ENCODE assay signal across 14 cellular contexts in genomic region chr1:53685272-53686051, GRCh38. TPM values are rescaled to one million over a fixed set of nuclear protein-coding genes. Genes with fewer than 3 reads are reported as not detected.
DNase-seq lines count a peak whose midpoint lies in the region; ATAC-seq and TF ChIP-seq lines count a peak whose summit lies in the region.
"Had no signal": no experiment of that assay in that cellular context is flagged by ENCODE, and none has a peak within 500 bp of the region (broad histone marks: within the 10 kb centered on the region; RNA-seq: fewer than 3 reads in every experiment).

No MANE protein-coding gene starts in this region.

- peaks cover 0 to 55% of the 10 kb centered on the region in 2 experiments; a peak in 3 of 4 replicates for H3K79me1 ChIP-seq in IMR-90 (ENCODE audit: low read depth in 1 of 2, low read length in 2 of 2)

- dilution Hi-C loops in IMR-90 (cut with HindIII; ENCODE audit: low sequenced_read_pairs, unreplicated experiment), result no loop called here

- H2BK5ac ChIP-seq in IMR-90 (ENCODE audit: low read depth, low read length, poor library complexity, severe bottlenecking), result peak overlapping the region; percentile 29

- peak overlapping the region; percentile 89 for H4K91ac ChIP-seq in IMR-90 (ENCODE audit: insufficient read depth, low read depth, low read length)

- H3K27ac Mint-ChIP-seq in Caco-2 (ENCODE audit: unreplicated experiment), result peak overlapping the region; percentile 79
- H3K27ac Mint-ChIP-seq: activated naive CD4-positive, alpha-beta T cell treated with anti-CD3 and anti-CD28 coated beads, Interleukin-2, amount 10 ng/mL, durations not matched to agents 7 days and 5 days; natural killer cell treated with Interleukin-12 subunit alpha and Interleukin-12 subunit beta and Interleukin-15 and Interleukin-18, amount 100 ng/mL, for 72 hours had no signal

- BruUV-seq in Caco-2 (replicated peaks; lab: Mats Ljungman, UMichigan) (no TSS peak), IMR-90 (replicated peaks; lab: Mats Ljungman, UMichigan) (no TSS peak)

- peaks cover 2% of the 10 kb centered on the region for H3K27me3 Mint-ChIP-seq in Caco-2 (ENCODE audit: insufficient read depth, unreplicated experiment)

- peak overlapping the region; percentile 70 for H3K56ac ChIP-seq in IMR-90 (ENCODE audit: extremely low read depth, insufficient read depth, low read length)

- H3K14ac ChIP-seq in IMR-90 (replicated peaks; ENCODE audit: low read depth, low read length), result peak overlapping the region; percentile 67

- H3K18ac ChIP-seq in IMR-90 (ENCODE audit: low read depth, low read length), result 0 out of 2 replicates have a peak overlapping the region, but pooled peaks have one; percentile 14

- DNase-seq in Caco-2 (peak in 1 of 2 experiments; percentile 23), IMR-90 (peak; percentile 45), astrocyte of the hippocampus (ENCODE audit: low read depth, low spot score) (peak; percentile 84), left lung (no peak), NCI-H2196 (lab: John Stamatoyannopoulos, UW; ENCODE audit: unreplicated experiment) (no peak)
- DNase-seq: activated naive CD4-positive, alpha-beta T cell treated with anti-CD3 and anti-CD28 coated beads, Interleukin-2, amount 10 ng/mL, durations not matched to agents 7 days and 5 days; NCI-H1436 had no signal

- WGBS in IMR-90 (ENCODE audit: extremely low coverage in 2 of 2, insufficient read length in 1 of 2), 2 experiments, result 6% methylated on average over 19 of the region's 28 CpGs; no CpG with 5 or more reads in 1 of the 2 experiments

- H2AK5ac ChIP-seq in IMR-90 (ENCODE audit: low read depth, low read length), result peak overlapping the region; percentile 83; the same call in 1 of the 2 replicates

- H3K4me3 ChIP-seq in Caco-2 (ENCODE audit: low read depth, low read length), result no peak overlapping the region; the same call in 1 of the 2 replicates
- no peak overlapping the region for H3K4me3 ChIP-seq in IMR-90 (ENCODE audit: insufficient read depth, low read depth, low read length)
- no peak overlapping the region for H3K4me3 ChIP-seq in left lung
- H3K4me3 ChIP-seq: gastroesophageal sphincter, vagina had no signal

- H2AK9ac ChIP-seq in IMR-90 (replicated peaks; ENCODE audit: low read depth, low read length, poor library complexity), result peak overlapping the region; percentile 38

- H3K4me3 Mint-ChIP-seq in Caco-2 (ENCODE audit: unreplicated experiment), result peak overlapping the region; percentile 77
- H3K4me3 Mint-ChIP-seq: activated naive CD4-positive, alpha-beta T cell treated with anti-CD3 and anti-CD28 coated beads, Interleukin-2, amount 10 ng/mL, durations not matched to agents 7 days and 5 days; natural killer cell treated with Interleukin-12 subunit alpha and Interleukin-12 subunit beta and Interleukin-15 and Interleukin-18, amount 100 ng/mL, for 72 hours had no signal

- peak overlapping the region; percentile 71 for H3K4me2 ChIP-seq in IMR-90 (ENCODE audit: low read depth, low read length)

- H3K9me3 Mint-ChIP-seq in Caco-2 (ENCODE audit: unreplicated experiment), result no peaks in the 10 kb centered on the region
- H3K9me3 Mint-ChIP-seq: activated naive CD4-positive, alpha-beta T cell treated with anti-CD3 and anti-CD28 coated beads, Interleukin-2, amount 10 ng/mL, durations not matched to agents 7 days and 5 days; natural killer cell treated with Interleukin-12 subunit alpha and Interleukin-12 subunit beta and Interleukin-15 and Interleukin-18, amount 100 ng/mL, for 72 hours had no signal

- POLR2A ChIA-PET in Caco-2 (lab: Charles Lee), result no interaction called here
- POLR2A ChIA-PET in IMR-90 (lab: Charles Lee; ENCODE audit: unreplicated experiment), result no interaction called here

- peak overlapping the region; percentile 64 for H2AFZ ChIP-seq in IMR-90 (replicated peaks; ENCODE audit: low read length, poor library complexity)

- in situ Hi-C loops in IMR-90 (cut with MboI; ENCODE audit: low sequenced_read_pairs), result no loop called here

- peak overlapping the region; percentile 59; the same call in 2 of the 3 replicates for H2BK15ac ChIP-seq in IMR-90 (ENCODE audit: low read depth, low read length)

- TF ChIP-seq CTCF in Caco-2 (IDR thresholded peaks at IDR 0.05; ENCODE audit: insufficient read depth in 1 of 2, low read depth in 1 of 2, low read length in 1 of 2, severe bottlenecking in 1 of 2, unreplicated experiment in 1 of 2) (no peak), IMR-90 (conservative IDR thresholded peaks at IDR 0.05; ENCODE audit: low read depth, low read length) (no peak), left lung (IDR thresholded peaks at IDR 0.05) (no peak)

- peak overlapping the region; percentile 87 for H3K4ac ChIP-seq in IMR-90 (ENCODE audit: low read depth, low read length)

- H3K27me3 ChIP-seq in Caco-2 (replicated peaks; ENCODE audit: control insufficient read depth, insufficient read depth, low read length), result no peaks in the 10 kb centered on the region
- H3K27me3 ChIP-seq in IMR-90 (ENCODE audit: control insufficient read depth, insufficient read depth, low read length), result no peaks in the 10 kb centered on the region
- H3K27me3 ChIP-seq in left lung, result peaks cover 8 to 93% of the 10 kb centered on the region in 2 donors
- H3K27me3 ChIP-seq: vagina had no signal

- H3K4me1 ChIP-seq in Caco-2 (peaks cover 17% of the 10 kb centered on the region), IMR-90 (ENCODE audit: control insufficient read depth, insufficient read depth, low read length) (peaks cover 24% of the 10 kb centered on the region), left lung (peaks cover 0 to 5% of the 10 kb centered on the region in 2 donors)

- CTCF ChIA-PET in Caco-2 (lab: Charles Lee) (no interaction called here), IMR-90 (lab: Yijun Ruan, JAX) (interaction anchor here (0.7 kb wide), 1 partner anchor 393 kb away, joined by 3 read pairs; no protein-coding TSS in a partner anchor)

- 0 out of 2 replicates have a peak overlapping the region, but pooled peaks have one; percentile 13 for H4K5ac ChIP-seq in IMR-90 (ENCODE audit: low read depth, low read length)

- H3K9ac ChIP-seq in IMR-90 (ENCODE audit: low read depth, low read length), result no peak overlapping the region; the same call in 1 of the 2 replicates

- peak; percentile 85 for ATAC-seq in IMR-90 (ENCODE audit: low read depth)
- peak; percentile 43 for ATAC-seq in left lung
- ATAC-seq in GM18498 (IDR thresholded peaks at IDR 0.05; ENCODE audit: unreplicated experiment), result no peak
- ATAC-seq in GM19035 (IDR thresholded peaks at IDR 0.05; ENCODE audit: unreplicated experiment), result no peak
- no peak for ATAC-seq in HG02884 (IDR thresholded peaks at IDR 0.05; ENCODE audit: unreplicated experiment)
- ATAC-seq: gastroesophageal sphincter; natural killer cell treated with Interleukin-12 subunit alpha and Interleukin-12 subunit beta and Interleukin-15 and Interleukin-18, amount 100 ng/mL, for 72 hours had no signal

- H2BK20ac ChIP-seq in IMR-90 (ENCODE audit: low read depth, low read length), result peak overlapping the region; percentile 84

- peak overlapping the region; percentile 90 for H2BK120ac ChIP-seq in IMR-90 (ENCODE audit: low read depth, low read length)

- no peaks in the 10 kb centered on the region for H3K36me3 Mint-ChIP-seq in Caco-2 (ENCODE audit: insufficient read depth, unreplicated experiment)
- H3K36me3 Mint-ChIP-seq: activated naive CD4-positive, alpha-beta T cell treated with anti-CD3 and anti-CD28 coated beads, Interleukin-2, amount 10 ng/mL, durations not matched to agents 7 days and 5 days; natural killer cell treated with Interleukin-12 subunit alpha and Interleukin-12 subunit beta and Interleukin-15 and Interleukin-18, amount 100 ng/mL, for 72 hours had no signal

- H3K23ac ChIP-seq in IMR-90 (ENCODE audit: low read depth, low read length), result peak overlapping the region; percentile 87

- H4K8ac ChIP-seq in IMR-90 (ENCODE audit: low read depth in 2 of 2, low read length in 2 of 2), result peak overlapping the region; percentile 37 to 52; a peak in 2 of 4 replicates

- H3K27ac ChIP-seq in IMR-90 (ENCODE audit: insufficient read depth, low read length) (peak overlapping the region; percentile 18), left lung (no peak overlapping the region)
- H3K27ac ChIP-seq: gastroesophageal sphincter, vagina had no signal

- H3K36me3 ChIP-seq in Caco-2 (ENCODE audit: control insufficient read depth, insufficient read depth, low read length), result no peaks in the 10 kb centered on the region
- H3K36me3 ChIP-seq in IMR-90 (ENCODE audit: control insufficient read depth, insufficient read depth, low read length), result no peaks in the 10 kb centered on the region
- no peaks in the 10 kb centered on the region for H3K36me3 ChIP-seq in left lung
- H3K36me3 ChIP-seq: gastroesophageal sphincter, vagina had no signal

- H4K20me1 ChIP-seq in IMR-90 (ENCODE audit: insufficient read depth, low read length), result peaks cover 31% of the 10 kb centered on the region

- TF ChIP-seq RAD21 in IMR-90 (IDR thresholded peaks at IDR 0.05; ENCODE audit: low read length), result no peak

- H3K9me1 ChIP-seq in IMR-90 (ENCODE audit: insufficient read depth, low read length), result peaks cover 24% of the 10 kb centered on the region

- H3K9me3 ChIP-seq in Caco-2, result no peaks in the 10 kb centered on the region
- H3K9me3 ChIP-seq in IMR-90 (ENCODE audit: control insufficient read depth, insufficient read depth, low read length), result no peaks in the 10 kb centered on the region
- no peaks in the 10 kb centered on the region for H3K9me3 ChIP-seq in left lung
- H3K9me3 ChIP-seq: gastroesophageal sphincter, vagina had no signal

- intact Hi-C loops in Caco-2 (cut with micrococcal nuclease; ENCODE audit: unreplicated experiment), result no loop called here
- intact Hi-C loops in IMR-90 (cut with micrococcal nuclease), result loop anchor here (5.0 kb wide), 2 partner anchors 47 to 198 kb away; no protein-coding TSS in a partner anchor
- intact Hi-C loops in left lung (cut with DNase I), result no loop called here

- no peak for TF ChIP-seq POLR2A in IMR-90 (IDR thresholded peaks at IDR 0.05; ENCODE audit: low read depth, low read length)

- peaks cover 29% of the 10 kb centered on the region for H3K4me1 Mint-ChIP-seq in Caco-2 (ENCODE audit: low read depth, unreplicated experiment)
- H3K4me1 Mint-ChIP-seq: activated naive CD4-positive, alpha-beta T cell treated with anti-CD3 and anti-CD28 coated beads, Interleukin-2, amount 10 ng/mL, durations not matched to agents 7 days and 5 days had no signal

TF ChIP-seq in IMR-90, 13 proteins besides CTCF, POLR2A, EP300 and RAD21 (continues in another document):
- TF ChIP-seq CHD1 (IDR thresholded peaks at IDR 0.05; ENCODE audit: low read depth, low read length) (no peak), SMC3 (IDR thresholded peaks at IDR 0.05; ENCODE audit: low read depth, low read length) (no peak), FOS (IDR thresholded peaks at IDR 0.05; ENCODE audit: low read depth, low read length) (0 out of 2 replicates have a peak, but pooled peaks have one; percentile 12), MAZ (IDR thresholded peaks at IDR 0.05; ENCODE audit: borderline replicate concordance, low read depth, low read length) (no peak)

RNA-seq across cellular contexts. Expression of gene GLIS1, which starts 53.5 kb away (rescaled TPM):
- total RNA-seq in Caco-2 (2022) (not detected in 2 replicates), IMR-90 (2012; rRNA removed) (0.18 and 0.28 TPM in 2 replicates), left lung (not detected)
- polyA plus RNA-seq in IMR-90 (2012; rRNA removed), result 2.3 and 3.5 TPM in 2 replicates
- 1.5 and 3.3 TPM in 2 replicates for polyA plus RNA-seq in IMR-90 (2012; cell fraction: cytosol; rRNA removed)
- polyA plus RNA-seq in IMR-90 (2012; cell fraction: nucleus; rRNA removed; ENCODE audit: low replicate concordance), result 6.1 and 16.8 TPM in 2 replicates
- total RNA-seq: natural killer cell treated with Interleukin-12 subunit alpha and Interleukin-12 subunit beta and Interleukin-15 and Interleukin-18, amount 100 ng/mL, for 72 hours; T-helper 1 cell treated with Interleukin-12 subunit alpha and Interleukin-12 subunit beta and Interleukin-4 antibody, amounts not matched to agents 30 ng/mL and 1 ng/mL, for 36 hours had no signal

Comparison
In these comparisons a context has a peak if more than half of its experiments do, and no peak if none do; other contexts are left out.
1. DNase-seq: peak in IMR-90 (single experiment) and astrocyte of the hippocampus (single experiment); none in left lung (0 of 2) and NCI-H2196 (single experiment).
2. ATAC-seq: peak in IMR-90 (single experiment) and left lung (single experiment); none in GM18498 (single experiment), GM19035 (single experiment) and HG02884 (single experiment).